ENCODE assay signal across 30 cellular contexts in the genomic region with DNA sequence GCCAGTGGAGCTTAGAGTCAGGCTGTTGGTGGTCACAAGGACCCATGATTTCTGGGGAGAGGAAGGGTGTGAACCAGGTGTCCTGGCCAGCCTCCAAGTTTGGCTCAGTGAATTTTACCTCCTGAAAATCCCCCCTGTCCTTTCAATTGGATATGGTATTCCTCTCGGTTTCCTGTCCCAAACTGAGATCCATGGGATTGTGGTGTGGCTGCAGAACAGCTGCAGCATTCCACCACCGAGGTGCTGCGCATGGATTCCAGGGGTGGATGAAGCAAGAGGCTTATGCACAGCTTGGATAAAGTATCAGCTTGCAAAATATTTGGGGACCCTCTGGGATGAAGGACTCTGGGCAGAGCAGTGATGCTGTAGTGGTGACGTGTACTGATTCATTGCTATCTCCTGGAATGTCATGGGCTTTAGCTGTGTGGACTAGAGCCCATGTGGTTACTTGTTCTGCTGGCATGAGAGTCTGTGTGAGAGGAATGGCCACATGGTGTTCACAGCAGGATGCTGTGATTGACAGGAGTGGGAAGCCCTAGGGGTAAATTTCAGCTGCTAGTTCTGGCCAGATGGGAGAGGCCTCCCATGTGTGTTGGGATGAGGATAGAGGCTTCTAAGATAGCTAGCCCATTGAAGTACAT.
DNase-seq lines count a peak whose midpoint lies in the region; ATAC-seq, FAIRE-seq and TF ChIP-seq lines count a peak whose summit lies in the region.
"Had no signal": no experiment of that assay in that cellular context is flagged by ENCODE, and none has a peak within 500 bp of the region (broad histone marks: within the 10 kb centered on the region; RNA-seq: fewer than 3 reads in every experiment).

No MANE protein-coding gene starts in this region.

- WGBS in HepG2 (ENCODE audit: low lambda C conversion rate): 3% methylated on average over 4 of the region's 4 CpGs
- WGBS in right lobe of liver (ENCODE audit: insufficient coverage, low coverage, low lambda C conversion rate, missing lambda C conversion rate): no CpG with 5 or more reads among the region's 4 CpGs

- H3K4me1 ChIP-seq in HepG2 (ENCODE audit: insufficient read depth, low read length) (no peaks in the 10 kb centered on the region), right lobe of liver (no peaks in the 10 kb centered on the region), SJCRH30 (peaks cover 44% of the 10 kb centered on the region)
- H3K4me1 ChIP-seq: A549, prostate gland, spleen, upper lobe of right lung had no signal

- H4K20me1 ChIP-seq in HepG2 (ENCODE audit: insufficient read depth, low read length): no peaks in the 10 kb centered on the region

- TF ChIP-seq EP300 in HepG2 (IDR thresholded peaks at IDR 0.05; ENCODE audit: low read depth in 2 of 2, low read length in 2 of 2): no peak
- no peak for TF ChIP-seq EP300 in HepG2 (CRISPR knock-in tag; IDR thresholded peaks at IDR 0.05; ENCODE audit: borderline replicate concordance)

- BruUV-seq in HepG2 (replicated peaks; lab: Mats Ljungman, UMichigan): no TSS peak

- no peak for TF ChIP-seq POLR2A in HepG2 (IDR thresholded peaks at IDR 0.05; ENCODE audit: insufficient read depth in 1 of 2, low read depth in 2 of 2, low read length in 2 of 2)
- no peak for TF ChIP-seq POLR2A in right lobe of liver (IDR thresholded peaks at IDR 0.05)

- CTCF ChIA-PET in HepG2 (lab: Yijun Ruan, JAX; ENCODE audit: low intra/inter-chr PET ratio, low total read pairs): no interaction called here

- H3K9me3 ChIP-seq in HepG2 (ENCODE audit: low read length) (no peaks in the 10 kb centered on the region), right lobe of liver (no peaks in the 10 kb centered on the region), SJCRH30 (replicated peaks) (no peaks in the 10 kb centered on the region)
- H3K9me3 ChIP-seq: A549, esophagus squamous epithelium, prostate gland, spleen, upper lobe of right lung had no signal

- no peaks in the 10 kb centered on the region for H3K79me2 ChIP-seq in HepG2 (ENCODE audit: insufficient read depth, low read length)

- H3K36me3 ChIP-seq in HepG2 (replicated peaks in 1 of 2; ENCODE audit: control insufficient read depth in 1 of 2, insufficient read depth in 2 of 2, low read length in 2 of 2): no peaks in the 10 kb centered on the region
- H3K36me3 ChIP-seq in right lobe of liver: no peaks in the 10 kb centered on the region
- no peaks in the 10 kb centered on the region for H3K36me3 ChIP-seq in SJCRH30
- H3K36me3 ChIP-seq: esophagus squamous epithelium, prostate gland, spleen, upper lobe of right lung had no signal

- intact Hi-C loops in HepG2 (cut with micrococcal nuclease; ENCODE audit: unreplicated experiment) (no loop called here), right lobe of liver (cut with DNase I) (no loop called here)

- no peak overlapping the region for H3K27ac ChIP-seq in HepG2 (ENCODE audit: extremely low read length, insufficient read depth, low read length)
- H3K27ac ChIP-seq in right lobe of liver: no peak overlapping the region
- H3K27ac ChIP-seq in SJCRH30: peak overlapping the region; percentile 91
- H3K27ac ChIP-seq: A549, esophagus squamous epithelium, prostate gland, RWPE1, spleen, upper lobe of right lung had no signal

- H3K4me3 ChIP-seq in HepG2 (replicated peaks in 1 of 3; ENCODE audit: insufficient read depth in 1 of 3, low read depth in 2 of 3, low read length in 3 of 3) (no peak overlapping the region), right lobe of liver (no peak overlapping the region), SJCRH30 (no peak overlapping the region)
- H3K4me3 ChIP-seq: A549, esophagus squamous epithelium, GM12878, prostate gland, spleen, upper lobe of right lung had no signal

- POLR2A ChIA-PET in HepG2 (lab: Yijun Ruan, JAX): no interaction called here

- no peak for DNase-seq in HepG2 (ENCODE audit: low spot score)
- DNase-seq in right lobe of liver: no peak
- peak; percentile 99 to 100 for DNase-seq in SJCRH30
- peak; percentile 15 for DNase-seq in iPS-NIHi7 (ENCODE audit: extremely low spot score)
- no peak for DNase-seq in AG08396 (ENCODE audit: low spot score)
- DNase-seq in COR-L47 (lab: John Stamatoyannopoulos, UW): no peak
- DNase-seq in H4 (ENCODE audit: low spot score): no peak
- DNase-seq: activated CD4-positive, alpha-beta T cell treated with anti-CD3 and anti-CD28 coated beads for 1 hour; activated CD8-positive, alpha-beta memory T cell treated with anti-CD3 and anti-CD28 coated beads for 24 hours; activated naive CD4-positive, alpha-beta T cell treated with anti-CD3 and anti-CD28 coated beads, Interleukin-2, amount 10 ng/mL, durations not matched to agents 7 days and 5 days; activated T-cell treated with anti-CD3 and anti-CD28 coated beads, Interleukin-2, amount 50 U/mL, for 72 hours; aorta; C1 segment of cervical spinal cord; effector memory CD4-positive, alpha-beta T cell; esophagus squamous epithelium; KG1; NCI-H2081 treated with DMSO at 0.1 percent for 48 hours; NCI-H510A; spleen; stimulated activated CD4-positive, alpha-beta T cell treated with anti-CD3 and anti-CD28 coated beads, Interleukin-4, amount 100 ng/mL, for 24 hours; T-helper 9 cell; upper lobe of right lung had no signal

- TF ChIP-seq RAD21 in HepG2 (CRISPR knock-in tag; IDR thresholded peaks at IDR 0.05): no peak

- TF ChIP-seq CTCF in HepG2 (CRISPR knock-in tag; IDR thresholded peaks at IDR 0.05) (no peak), right lobe of liver (IDR thresholded peaks at IDR 0.05) (no peak)

- H2AFZ ChIP-seq in HepG2 (ENCODE audit: low read length): no peak overlapping the region

- FAIRE-seq in HepG2 (lab: Jason Lieb, UNC): no peak
- FAIRE-seq: A549, D721Med, GM12878, GM19239 had no signal

- H3K27me3 ChIP-seq in HepG2 (ENCODE audit: control insufficient read depth in 1 of 2, insufficient read depth in 2 of 2, low read length in 2 of 2) (no peaks in the 10 kb centered on the region; a peak in 1 of 5 replicates), right lobe of liver (no peaks in the 10 kb centered on the region), SJCRH30 (no peaks in the 10 kb centered on the region)
- H3K27me3 ChIP-seq: esophagus squamous epithelium, spleen, upper lobe of right lung had no signal

- H3K4me2 ChIP-seq in HepG2 (ENCODE audit: low read depth, low read length): no peak overlapping the region
- H3K4me2 ChIP-seq: A549 had no signal

- no peak for ATAC-seq in HepG2
- ATAC-seq in right lobe of liver: no peak
- ATAC-seq in GM18502 (IDR thresholded peaks at IDR 0.05; ENCODE audit: poor library complexity, unreplicated experiment): no peak
- ATAC-seq: A549; activated T-cell treated with anti-CD3 and anti-CD28 coated beads, Interleukin-2, amount 50 U/mL, for 72 hours; GM12878; left lobe of liver; upper lobe of right lung had no signal

- in situ Hi-C loops in HepG2 (cut with HindIII; ENCODE audit: extremely low pct_ligation_motif_present, low pct_unique_long_range_greater_than_20kb): no loop called here

- no peak overlapping the region for H3K9ac ChIP-seq in HepG2 (ENCODE audit: insufficient read depth, low read depth, low read length)

TF ChIP-seq in HepG2, 621 proteins besides CTCF, POLR2A, EP300 and RAD21:
- TF ChIP-seq ZSCAN22 (CRISPR knock-in tag; IDR thresholded peaks at IDR 0.05): no peak
- TF ChIP-seq, protein P1, sequence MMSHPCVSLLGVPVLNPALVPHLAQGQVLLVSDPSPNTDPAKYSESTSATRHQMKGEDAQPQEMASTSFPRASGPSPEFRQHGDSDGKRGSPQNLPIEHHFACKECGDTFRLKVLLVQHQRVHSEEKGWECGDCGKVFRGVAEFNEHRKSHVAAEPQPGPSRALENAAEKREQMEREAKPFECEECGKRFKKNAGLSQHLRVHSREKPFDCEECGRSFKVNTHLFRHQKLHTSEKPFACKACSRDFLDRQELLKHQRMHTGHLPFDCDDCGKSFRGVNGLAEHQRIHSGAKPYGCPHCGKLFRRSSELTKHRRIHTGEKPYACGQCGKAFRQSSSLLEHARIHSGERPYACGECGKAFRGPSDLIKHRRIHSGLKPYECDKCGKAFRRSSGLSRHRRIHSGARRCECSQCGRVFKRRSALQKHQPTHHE (CRISPR knock-in tag; IDR thresholded peaks at IDR 0.05; ENCODE audit: borderline replicate concordance): no peak
- TF ChIP-seq CREB1 (IDR thresholded peaks at IDR 0.05): peak; percentile 38; the same call in 1 of the 2 replicates
- no peak for TF ChIP-seq CREB1 (CRISPR knock-in tag; IDR thresholded peaks at IDR 0.05)

Comparison
In these comparisons a context has a peak if more than half of its experiments do, and no peak if none do; other contexts are left out.
1. DNase-seq: peak in SJCRH30 (2 of 2) and iPS-NIHi7 (single experiment); none in HepG2 (single experiment), right lobe of liver (0 of 3), AG08396 (single experiment), COR-L47 (single experiment) and H4 (single experiment).